ENCODE assay signal across 18 cellular contexts in the genomic region with DNA sequence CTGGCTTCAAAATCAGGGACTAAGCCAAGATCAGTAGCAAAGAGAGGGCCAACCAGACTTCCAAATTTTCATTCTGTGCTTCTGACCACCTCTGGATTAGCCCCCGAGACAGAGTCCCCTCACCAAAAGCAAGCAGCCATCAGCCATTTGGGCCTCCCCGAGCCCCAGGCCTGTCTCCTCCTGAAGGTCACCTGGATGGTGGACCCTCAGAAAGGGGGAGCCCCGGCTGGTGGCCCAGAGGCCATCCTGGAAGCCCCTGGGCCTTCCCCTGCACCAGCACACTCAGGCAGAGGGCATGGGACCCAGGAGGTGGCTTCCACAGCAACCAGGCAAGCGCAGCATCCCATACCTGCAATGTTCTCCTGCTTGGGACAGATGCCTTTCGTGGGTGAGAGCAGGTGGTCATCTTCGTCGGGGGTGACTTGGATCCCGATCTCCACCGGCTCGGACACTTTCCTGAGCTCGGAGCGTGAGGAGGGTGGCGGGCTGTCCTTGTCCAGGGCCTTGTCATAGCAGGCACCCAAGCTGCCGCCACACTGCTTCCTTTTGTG. TPM values are rescaled to one million over a fixed set of nuclear protein-coding genes. Genes with fewer than 3 reads are reported as not detected.
DNase-seq lines count a peak whose midpoint lies in the region; ATAC-seq and TF ChIP-seq lines count a peak whose summit lies in the region.
"Had no signal": no experiment of that assay in that cellular context is flagged by ENCODE, and none has a peak within 500 bp of the region (broad histone marks: within the 10 kb centered on the region; RNA-seq: fewer than 3 reads in every experiment).

No MANE protein-coding gene starts in this region.

- H3K4me3 Mint-ChIP-seq in activated T-cell treated with anti-CD3 and anti-CD28 coated beads, Interleukin-2, amount 50 U/mL, for 24 hours = peak overlapping the region; percentile 99
- H3K4me3 Mint-ChIP-seq in effector memory CD8-positive, alpha-beta T cell = peak overlapping the region; percentile 99
- H3K4me3 Mint-ChIP-seq: endodermal cell had no signal

- H3K27me3 ChIP-seq in suprapubic skin (peaks cover 6% of the 10 kb centered on the region), HAP-1 (ENCODE audit: low read depth) (no peaks in the 10 kb centered on the region), osteoblast (ENCODE audit: insufficient read depth, low read length) (no peaks in the 10 kb centered on the region)
- H3K27me3 ChIP-seq: pancreas, right lobe of liver had no signal

- in situ Hi-C loops in HAP-1 (cut with MboI; ENCODE audit: low sequenced_read_pairs) = no loop called here

- H3K36me3 Mint-ChIP-seq in activated T-cell treated with anti-CD3 and anti-CD28 coated beads, Interleukin-2, amount 50 U/mL, for 24 hours (ENCODE audit: low read depth) = peaks cover 92% of the 10 kb centered on the region
- peaks cover 100% of the 10 kb centered on the region for H3K36me3 Mint-ChIP-seq in effector memory CD8-positive, alpha-beta T cell (ENCODE audit: insufficient read depth)

- ATAC-seq in effector memory CD8-positive, alpha-beta T cell (replicated peaks) = no peak
- ATAC-seq: pancreas, right lobe of liver had no signal

- H3K27ac Mint-ChIP-seq in activated T-cell treated with anti-CD3 and anti-CD28 coated beads, Interleukin-2, amount 50 U/mL, for 24 hours = peak overlapping the region; percentile 100
- H3K27ac Mint-ChIP-seq in effector memory CD8-positive, alpha-beta T cell = peak overlapping the region; percentile 98 to 99

- no peak for TF ChIP-seq POLR2A in suprapubic skin (IDR thresholded peaks at IDR 0.05)

- H3K9me3 ChIP-seq in suprapubic skin (no peaks in the 10 kb centered on the region), HAP-1 (no peaks in the 10 kb centered on the region), osteoblast (ENCODE audit: low read depth, low read length) (no peaks in the 10 kb centered on the region)
- H3K9me3 ChIP-seq: pancreas, right lobe of liver had no signal

- no peaks in the 10 kb centered on the region for H3K9me3 Mint-ChIP-seq in activated T-cell treated with anti-CD3 and anti-CD28 coated beads, Interleukin-2, amount 50 U/mL, for 24 hours
- no peaks in the 10 kb centered on the region for H3K9me3 Mint-ChIP-seq in effector memory CD8-positive, alpha-beta T cell
- H3K9me3 Mint-ChIP-seq: endodermal cell had no signal

- H3K27ac ChIP-seq in suprapubic skin (peak overlapping the region; percentile 91), osteoblast (ENCODE audit: low read depth, low read length) (no peak overlapping the region)
- H3K27ac ChIP-seq: pancreas, right lobe of liver, RWPE1 had no signal

- TF ChIP-seq EP300 in suprapubic skin (IDR thresholded peaks at IDR 0.05) = no peak

- H3K4me1 Mint-ChIP-seq in activated T-cell treated with anti-CD3 and anti-CD28 coated beads, Interleukin-2, amount 50 U/mL, for 24 hours (ENCODE audit: low read depth) = peaks cover 99% of the 10 kb centered on the region
- H3K4me1 Mint-ChIP-seq in effector memory CD8-positive, alpha-beta T cell (ENCODE audit: low read depth in 2 of 2) = peaks cover 81 to 84% of the 10 kb centered on the region in 2 donors

- H4K20me1 ChIP-seq in osteoblast (ENCODE audit: insufficient read depth, low read length) = no peaks in the 10 kb centered on the region

- DNase-seq in stimulated activated CD4-positive, alpha-beta T cell treated with anti-CD3 and anti-CD28 coated beads, Interleukin-15, amount 100 ng/mL, for 24 hours = peak; percentile 12
- no peak for DNase-seq in stimulated activated CD4-positive, alpha-beta T cell treated with anti-CD3 and anti-CD28 coated beads, Interleukin-2, amount 100 ng/mL, for 48 hours
- peak; percentile 54 for DNase-seq in activated T-cell treated with anti-CD3 and anti-CD28 coated beads, Interleukin-2, amount 50 U/mL, for 24 hours
- DNase-seq in effector memory CD8-positive, alpha-beta T cell = no peak
- DNase-seq in suprapubic skin (ENCODE audit: low spot score in 2 of 2) (no peak), HAP-1 (ENCODE audit: low spot score in 2 of 2) (no peak), osteoblast (ENCODE audit: insufficient read length, low spot score, missing footprints) (no peak), NCI-H2107 (lab: John Stamatoyannopoulos, UW) (no peak)
- DNase-seq: amygdala; cerebellar nuclear complex; endodermal cell; HCEC 1CT; NCI-H187 treated with DMSO at 0.1 percent for 48 hours; NCI-H446 treated with DMSO at 0.1 percent for 48 hours; NK-92 treated with Interleukin-12 subunit alpha and Interleukin-12 subunit beta, amount 100 ng/mL, for 24 hours; pancreas; right lobe of liver had no signal

- H3K79me2 ChIP-seq in osteoblast (ENCODE audit: insufficient read depth, low read length) = no peaks in the 10 kb centered on the region

- no peak overlapping the region for H3K4me3 ChIP-seq in suprapubic skin
- H3K4me3 ChIP-seq in HAP-1 = no peak overlapping the region
- H3K4me3 ChIP-seq in osteoblast (ENCODE audit: insufficient read depth, low read length) = no peak overlapping the region
- H3K4me3 ChIP-seq: pancreas, right lobe of liver had no signal

- no peak for TF ChIP-seq CTCF in suprapubic skin (IDR thresholded peaks at IDR 0.05)
- no peak for TF ChIP-seq CTCF in osteoblast (IDR thresholded peaks at IDR 0.05; ENCODE audit: extremely low read depth, low read depth, low read length)

- H3K4me2 ChIP-seq in osteoblast (ENCODE audit: insufficient read depth, low read length) = no peak overlapping the region

- no peaks in the 10 kb centered on the region for H3K27me3 Mint-ChIP-seq in activated T-cell treated with anti-CD3 and anti-CD28 coated beads, Interleukin-2, amount 50 U/mL, for 24 hours
- H3K27me3 Mint-ChIP-seq in effector memory CD8-positive, alpha-beta T cell = no peaks in the 10 kb centered on the region

- peaks cover 72% of the 10 kb centered on the region for H3K4me1 ChIP-seq in suprapubic skin
- H3K4me1 ChIP-seq in HAP-1 = peaks cover 8% of the 10 kb centered on the region; the same call in 1 of the 2 replicates
- no peaks in the 10 kb centered on the region for H3K4me1 ChIP-seq in osteoblast (ENCODE audit: insufficient read depth, low read length)
- H3K4me1 ChIP-seq: pancreas, right lobe of liver had no signal

- 93% methylated on average over 12 of the region's 14 CpGs for WGBS in suprapubic skin

- H3K36me3 ChIP-seq in suprapubic skin (no peaks in the 10 kb centered on the region), HAP-1 (replicated peaks) (no peaks in the 10 kb centered on the region), osteoblast (ENCODE audit: insufficient read depth, low read length) (no peaks in the 10 kb centered on the region)
- H3K36me3 ChIP-seq: pancreas, right lobe of liver had no signal

- no peak overlapping the region for H2AFZ ChIP-seq in osteoblast (ENCODE audit: low read length)

RNA-seq across cellular contexts. Expression of gene BCL11B, which starts 14.8 kb away (rescaled TPM):
- total RNA-seq in suprapubic skin (10 to 100 TPM; 35.9 to 53.8 (median 47.5) TPM), osteoblast (0.36 and 0.88 TPM in 2 replicates)

Comparison
In these comparisons a context has a peak if more than half of its experiments do, and no peak if none do; other contexts are left out.
1. DNase-seq: peak in stimulated activated CD4-positive, alpha-beta T cell treated with anti-CD3 and anti-CD28 coated beads, Interleukin-15, amount 100 ng/mL, for 24 hours (single experiment) and activated T-cell treated with anti-CD3 and anti-CD28 coated beads, Interleukin-2, amount 50 U/mL, for 24 hours (single experiment); none in stimulated activated CD4-positive, alpha-beta T cell treated with anti-CD3 and anti-CD28 coated beads, Interleukin-2, amount 100 ng/mL, for 48 hours (0 of 2), effector memory CD8-positive, alpha-beta T cell (0 of 3), suprapubic skin (0 of 2), HAP-1 (0 of 2), osteoblast (single experiment) and NCI-H2107 (single experiment).
2. RNA of gene BCL11B, which starts 14.8 kb away (total RNA-seq): 35.9 to 53.8 TPM in suprapubic skin; 0.36 to 0.88 TPM in osteoblast; every median in the first group is over 10 times any median in the second.